In the genomic region with DNA sequence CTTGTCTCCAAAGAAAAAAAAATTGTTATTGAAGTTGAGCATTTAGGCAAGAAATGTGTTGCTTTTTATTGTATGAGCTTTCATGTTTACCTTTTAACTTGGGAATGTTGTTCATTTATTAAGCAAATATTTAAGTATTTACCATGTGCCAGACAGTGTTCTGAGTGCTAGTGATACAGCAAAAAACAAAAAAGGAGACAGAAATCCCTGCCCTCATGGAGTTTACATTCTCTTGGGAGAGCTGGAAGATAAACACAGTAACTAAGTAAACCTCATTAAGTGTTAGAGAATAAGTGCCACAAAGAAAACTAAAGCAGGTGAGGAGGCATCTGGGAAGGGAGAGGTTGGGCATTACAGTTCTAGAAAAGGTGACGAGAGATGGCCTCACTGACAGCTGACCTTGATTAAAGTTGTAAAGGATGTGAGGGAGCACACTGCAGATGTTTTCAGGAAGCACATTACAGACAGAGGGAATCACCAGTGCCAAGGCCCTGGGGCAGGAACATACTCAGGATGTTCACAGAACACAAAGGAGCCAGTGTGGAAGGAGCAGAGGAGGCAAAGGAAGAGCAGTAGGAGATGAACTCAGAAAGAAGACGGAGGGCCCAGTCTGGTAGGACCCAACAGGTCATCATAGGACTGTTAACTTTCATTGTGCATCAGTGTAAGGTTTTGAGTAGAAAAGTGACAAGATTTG, we compare ENCODE assay signal across 16 cellular contexts. TPM values are rescaled to one million over a fixed set of nuclear protein-coding genes. Genes with fewer than 3 reads are reported as not detected.
DNase-seq lines count a peak whose midpoint lies in the region; ATAC-seq, FAIRE-seq and TF ChIP-seq lines count a peak whose summit lies in the region.
"Had no signal": no experiment of that assay in that cellular context is flagged by ENCODE, and none has a peak within 500 bp of the region (broad histone marks: within the 10 kb centered on the region; RNA-seq: fewer than 3 reads in every experiment).

No MANE protein-coding gene starts in this region.

- no peak for TF ChIP-seq EP300 in A549 (IDR thresholded peaks at IDR 0.05)

- no peak for TF ChIP-seq CTCF in A549 (IDR thresholded peaks at IDR 0.05)

- H3K4me2 ChIP-seq in A549: no peak overlapping the region
- H3K4me2 ChIP-seq: BLaER1 had no signal

- H3K27me3 Mint-ChIP-seq in activated CD4-positive, alpha-beta T cell treated with anti-CD3 and anti-CD28 coated beads, Interleukin-2, amount 10 ng/mL, durations not matched to agents 24 days and 14 days: no peaks in the 10 kb centered on the region
- H3K27me3 Mint-ChIP-seq in activated CD4-positive, alpha-beta T cell treated with anti-CD3 and anti-CD28 coated beads for 36 hours: no peaks in the 10 kb centered on the region
- no peaks in the 10 kb centered on the region for H3K27me3 Mint-ChIP-seq in naive thymus-derived CD4-positive, alpha-beta T cell
- H3K27me3 Mint-ChIP-seq in activated naive CD4-positive, alpha-beta T cell treated with anti-CD3 and anti-CD28 coated beads for 36 hours (ENCODE audit: low read depth): no peaks in the 10 kb centered on the region
- H3K27me3 Mint-ChIP-seq: CD8-positive, alpha-beta memory T cell had no signal

- FAIRE-seq in A549 (lab: Jason Lieb, UNC): peak; percentile 18
- FAIRE-seq: GM12878, GM18507 had no signal

- H3K4me3 Mint-ChIP-seq in activated CD4-positive, alpha-beta T cell treated with anti-CD3 and anti-CD28 coated beads, Interleukin-2, amount 10 ng/mL, durations not matched to agents 24 days and 14 days: no peak overlapping the region
- H3K4me3 Mint-ChIP-seq in activated CD4-positive, alpha-beta T cell treated with anti-CD3 and anti-CD28 coated beads for 36 hours: no peak overlapping the region
- H3K4me3 Mint-ChIP-seq in naive thymus-derived CD4-positive, alpha-beta T cell: no peak overlapping the region
- H3K4me3 Mint-ChIP-seq in activated naive CD4-positive, alpha-beta T cell treated with anti-CD3 and anti-CD28 coated beads for 36 hours: no peak overlapping the region
- H3K4me3 Mint-ChIP-seq: CD8-positive, alpha-beta memory T cell had no signal

- no peak overlapping the region for H3K27ac ChIP-seq in A549
- H3K27ac ChIP-seq in naive thymus-derived CD4-positive, alpha-beta T cell (ENCODE audit: low read depth, low read length): no peak overlapping the region
- H3K27ac ChIP-seq: 22Rv1, BLaER1 had no signal

- in situ Hi-C loops in SK-MEL-5 (cut with HindIII; ENCODE audit: low pct_unique_long_range_greater_than_20kb, low sequenced_read_pairs): no loop called here

- H3K36me3 ChIP-seq in naive thymus-derived CD4-positive, alpha-beta T cell (ENCODE audit: control insufficient read depth in 2 of 3, insufficient read depth in 3 of 3, low read length in 3 of 3): peaks cover 23 to 83% (median 34%) of the 10 kb centered on the region in 3 experiments

- no peaks in the 10 kb centered on the region for H3K4me1 ChIP-seq in A549
- no peaks in the 10 kb centered on the region for H3K4me1 ChIP-seq in naive thymus-derived CD4-positive, alpha-beta T cell (ENCODE audit: control insufficient read depth in 2 of 2, insufficient read depth in 2 of 2, low read length in 2 of 2)
- H3K4me1 ChIP-seq: BLaER1, Caco-2 had no signal

- POLR2A ChIA-PET in activated CD4-positive, alpha-beta T cell treated with anti-CD3 and anti-CD28 coated beads for 36 hours (lab: Charles Lee): no interaction called here
- POLR2A ChIA-PET in A549 (lab: Yijun Ruan, JAX): interaction anchor here (1.1 kb wide), 1 partner anchor 33 kb away, joined by 3 read pairs; a partner anchor contains a TSS
- POLR2A ChIA-PET in naive thymus-derived CD4-positive, alpha-beta T cell (lab: Charles Lee): interaction anchor here (0.7 kb wide), 1 partner anchor 12 kb away, joined by 3 read pairs; no protein-coding TSS in a partner anchor

- no peak for ATAC-seq in activated CD4-positive, alpha-beta T cell treated with anti-CD3 and anti-CD28 coated beads for 36 hours
- no peak; a peak in 1 of 6 replicates for ATAC-seq in A549
- ATAC-seq in naive thymus-derived CD4-positive, alpha-beta T cell: no peak
- ATAC-seq: GM12878 had no signal

- peaks cover 6% of the 10 kb centered on the region for H3K9me3 Mint-ChIP-seq in activated CD4-positive, alpha-beta T cell treated with anti-CD3 and anti-CD28 coated beads, Interleukin-2, amount 10 ng/mL, durations not matched to agents 24 days and 14 days
- H3K9me3 Mint-ChIP-seq in activated CD4-positive, alpha-beta T cell treated with anti-CD3 and anti-CD28 coated beads for 36 hours (ENCODE audit: low read depth): no peaks in the 10 kb centered on the region
- no peaks in the 10 kb centered on the region for H3K9me3 Mint-ChIP-seq in naive thymus-derived CD4-positive, alpha-beta T cell
- no peaks in the 10 kb centered on the region for H3K9me3 Mint-ChIP-seq in activated naive CD4-positive, alpha-beta T cell treated with anti-CD3 and anti-CD28 coated beads for 36 hours
- H3K9me3 Mint-ChIP-seq: CD8-positive, alpha-beta memory T cell had no signal

- peaks cover 2% of the 10 kb centered on the region for H3K4me1 Mint-ChIP-seq in activated CD4-positive, alpha-beta T cell treated with anti-CD3 and anti-CD28 coated beads, Interleukin-2, amount 10 ng/mL, durations not matched to agents 24 days and 14 days
- H3K4me1 Mint-ChIP-seq in activated CD4-positive, alpha-beta T cell treated with anti-CD3 and anti-CD28 coated beads for 36 hours: no peaks in the 10 kb centered on the region
- peaks cover 4 to 40% (median 17%) of the 10 kb centered on the region in 7 donors for H3K4me1 Mint-ChIP-seq in naive thymus-derived CD4-positive, alpha-beta T cell
- peaks cover 1% of the 10 kb centered on the region for H3K4me1 Mint-ChIP-seq in activated naive CD4-positive, alpha-beta T cell treated with anti-CD3 and anti-CD28 coated beads for 36 hours (ENCODE audit: low read depth)

- no peak overlapping the region for H3K4me3 ChIP-seq in A549
- no peak overlapping the region for H3K4me3 ChIP-seq in naive thymus-derived CD4-positive, alpha-beta T cell (ENCODE audit: low read length)
- H3K4me3 ChIP-seq: BLaER1, GM12878 had no signal

- WGBS in A549 (ENCODE audit: missing lambda C conversion rate): 92% methylated on average over 2 of the region's 2 CpGs

- no peak for TF ChIP-seq RAD21 in A549 (conservative IDR thresholded peaks at IDR 0.05 in 1 of 2, IDR thresholded peaks at IDR 0.05 in 1 of 2)

- H3K27me3 ChIP-seq in naive thymus-derived CD4-positive, alpha-beta T cell (ENCODE audit: control insufficient read depth in 2 of 2, insufficient read depth in 2 of 2, low read length in 2 of 2): no peaks in the 10 kb centered on the region
- H3K27me3 ChIP-seq: BLaER1 had no signal

- peaks cover 83% of the 10 kb centered on the region for H3K36me3 Mint-ChIP-seq in activated CD4-positive, alpha-beta T cell treated with anti-CD3 and anti-CD28 coated beads, Interleukin-2, amount 10 ng/mL, durations not matched to agents 24 days and 14 days (ENCODE audit: low read depth)
- H3K36me3 Mint-ChIP-seq in activated CD4-positive, alpha-beta T cell treated with anti-CD3 and anti-CD28 coated beads for 36 hours (ENCODE audit: low read depth): peaks cover 73% of the 10 kb centered on the region
- H3K36me3 Mint-ChIP-seq in naive thymus-derived CD4-positive, alpha-beta T cell: peaks cover 41 to 83% (median 64%) of the 10 kb centered on the region in 5 donors
- H3K36me3 Mint-ChIP-seq in activated naive CD4-positive, alpha-beta T cell treated with anti-CD3 and anti-CD28 coated beads for 36 hours (ENCODE audit: low read depth): peaks cover 71% of the 10 kb centered on the region

- intact Hi-C loops in activated CD4-positive, alpha-beta T cell treated with anti-CD3 and anti-CD28 coated beads, Interleukin-2, amount 10 ng/mL, durations not matched to agents 24 days and 14 days (cut with micrococcal nuclease): no loop called here
- intact Hi-C loops in activated CD4-positive, alpha-beta T cell treated with anti-CD3 and anti-CD28 coated beads for 36 hours (cut with DNase I, micrococcal nuclease): no loop called here
- intact Hi-C loops in naive thymus-derived CD4-positive, alpha-beta T cell (cut with micrococcal nuclease): no loop called here
- intact Hi-C loops in activated naive CD4-positive, alpha-beta T cell treated with anti-CD3 and anti-CD28 coated beads for 36 hours (cut with micrococcal nuclease): no loop called here

- CTCF ChIA-PET in activated CD4-positive, alpha-beta T cell treated with anti-CD3 and anti-CD28 coated beads for 36 hours (lab: Charles Lee): interaction anchor here (0.9 kb wide), 1 partner anchor 16 kb away, joined by 5 read pairs; no protein-coding TSS in a partner anchor
- CTCF ChIA-PET in A549 (lab: Yijun Ruan, JAX): no interaction called here
- CTCF ChIA-PET in naive thymus-derived CD4-positive, alpha-beta T cell (lab: Charles Lee): no interaction called here
- CTCF ChIA-PET in activated naive CD4-positive, alpha-beta T cell treated with anti-CD3 and anti-CD28 coated beads for 36 hours (lab: Charles Lee): no interaction called here

- no peaks in the 10 kb centered on the region for H3K9me3 ChIP-seq in A549
- H3K9me3 ChIP-seq in naive thymus-derived CD4-positive, alpha-beta T cell (ENCODE audit: control insufficient read depth in 2 of 3, low read length in 3 of 3): no peaks in the 10 kb centered on the region
- H3K9me3 ChIP-seq: BLaER1, Caco-2 had no signal

- DNase-seq in activated CD4-positive, alpha-beta T cell treated with anti-CD3 and anti-CD28 coated beads, Interleukin-2, amount 10 ng/mL, durations not matched to agents 24 days and 14 days: no peak
- no peak for DNase-seq in activated CD4-positive, alpha-beta T cell treated with anti-CD3 and anti-CD28 coated beads for 36 hours
- DNase-seq in A549 (ENCODE audit: low read depth in 1 of 2, low spot score in 1 of 2): no peak
- peak; percentile 60 for DNase-seq in SK-MEL-5 (ENCODE audit: low read depth, low spot score)
- DNase-seq in naive thymus-derived CD4-positive, alpha-beta T cell: no peak
- DNase-seq in activated naive CD4-positive, alpha-beta T cell treated with anti-CD3 and anti-CD28 coated beads for 36 hours: no peak
- DNase-seq in EL: no peak
- DNase-seq: AML-193; Caco-2; CD8-positive, alpha-beta memory T cell; HCEC 1CT; IMR-90 had no signal

- no peak for TF ChIP-seq POLR2A in A549 (IDR thresholded peaks at IDR 0.05; ENCODE audit: low read length)

- peak overlapping the region; percentile 45 for H3K27ac Mint-ChIP-seq in activated CD4-positive, alpha-beta T cell treated with anti-CD3 and anti-CD28 coated beads, Interleukin-2, amount 10 ng/mL, durations not matched to agents 24 days and 14 days
- no peak overlapping the region for H3K27ac Mint-ChIP-seq in activated CD4-positive, alpha-beta T cell treated with anti-CD3 and anti-CD28 coated beads for 36 hours
- H3K27ac Mint-ChIP-seq in naive thymus-derived CD4-positive, alpha-beta T cell: peak overlapping the region in 5 of 9 donors; percentile 11 to 42 (median 25)
- H3K27ac Mint-ChIP-seq in activated naive CD4-positive, alpha-beta T cell treated with anti-CD3 and anti-CD28 coated beads for 36 hours: no peak overlapping the region

RNA-seq across cellular contexts. Expression of a gene that starts 33.5 kb away (rescaled TPM):
- 92.0 and 97.0 TPM in 2 replicates for total RNA-seq in activated CD4-positive, alpha-beta T cell treated with anti-CD3 and anti-CD28 coated beads, Interleukin-2, amount 10 ng/mL, durations not matched to agents 24 days and 14 days
- 10 to 100 TPM; 87.1 to 88.4 TPM for total RNA-seq in activated CD4-positive, alpha-beta T cell treated with anti-CD3 and anti-CD28 coated beads for 36 hours
- polyA plus RNA-seq in A549 (2011; rRNA removed) (151 and 192 TPM in 2 replicates), A549 (2017; fragmentation: RNase III; extraction: RNeasy Plus Mini Kit Qiagen cat#74134 plus additional on column Dnase treatment) (123 to 125 TPM (median 125 TPM) in 3 replicates)
- 52.7 and 53.2 TPM in 2 replicates for polyA plus RNA-seq in A549 (2012; cell fraction: cytosol; rRNA removed)
- 43.1 and 56.8 TPM in 2 replicates for polyA plus RNA-seq in A549 (2012; cell fraction: nucleus; rRNA removed)
- 60.3 and 64.8 TPM in 2 replicates for polyA minus RNA-seq in A549 (2011; rRNA and poly(A)+ RNA removed)
- 151 and 160 TPM in 2 replicates for total RNA-seq in SK-MEL-5 (2014; rRNA removed; shearing (Covaris generic))
- polyA plus RNA-seq in SK-MEL-5 (2015; cell fraction: cytosol; rRNA removed): 114 and 146 TPM in 2 replicates
- polyA plus RNA-seq in SK-MEL-5 (2015; cell fraction: nucleus; rRNA removed): 129 and 137 TPM in 2 replicates
- 10 to 100 TPM; 51.7 to 71.0 (median 56.5) TPM for total RNA-seq in naive thymus-derived CD4-positive, alpha-beta T cell
- polyA plus RNA-seq in naive thymus-derived CD4-positive, alpha-beta T cell: 10 to 100 TPM; 70.9 to 83.2 TPM
- 10 to 100 TPM; 76.5 to 81.9 TPM for total RNA-seq in activated naive CD4-positive, alpha-beta T cell treated with anti-CD3 and anti-CD28 coated beads for 36 hours

Comparison
In these comparisons a context has a peak if more than half of its experiments do, and no peak if none do; other contexts are left out.
1. H3K27ac Mint-ChIP-seq: peak in activated CD4-positive, alpha-beta T cell treated with anti-CD3 and anti-CD28 coated beads, Interleukin-2, amount 10 ng/mL, durations not matched to agents 24 days and 14 days (single experiment) and naive thymus-derived CD4-positive, alpha-beta T cell (5 of 9); none in activated CD4-positive, alpha-beta T cell treated with anti-CD3 and anti-CD28 coated beads for 36 hours (single experiment) and activated naive CD4-positive, alpha-beta T cell treated with anti-CD3 and anti-CD28 coated beads for 36 hours (single experiment).